In the genomic region with DNA sequence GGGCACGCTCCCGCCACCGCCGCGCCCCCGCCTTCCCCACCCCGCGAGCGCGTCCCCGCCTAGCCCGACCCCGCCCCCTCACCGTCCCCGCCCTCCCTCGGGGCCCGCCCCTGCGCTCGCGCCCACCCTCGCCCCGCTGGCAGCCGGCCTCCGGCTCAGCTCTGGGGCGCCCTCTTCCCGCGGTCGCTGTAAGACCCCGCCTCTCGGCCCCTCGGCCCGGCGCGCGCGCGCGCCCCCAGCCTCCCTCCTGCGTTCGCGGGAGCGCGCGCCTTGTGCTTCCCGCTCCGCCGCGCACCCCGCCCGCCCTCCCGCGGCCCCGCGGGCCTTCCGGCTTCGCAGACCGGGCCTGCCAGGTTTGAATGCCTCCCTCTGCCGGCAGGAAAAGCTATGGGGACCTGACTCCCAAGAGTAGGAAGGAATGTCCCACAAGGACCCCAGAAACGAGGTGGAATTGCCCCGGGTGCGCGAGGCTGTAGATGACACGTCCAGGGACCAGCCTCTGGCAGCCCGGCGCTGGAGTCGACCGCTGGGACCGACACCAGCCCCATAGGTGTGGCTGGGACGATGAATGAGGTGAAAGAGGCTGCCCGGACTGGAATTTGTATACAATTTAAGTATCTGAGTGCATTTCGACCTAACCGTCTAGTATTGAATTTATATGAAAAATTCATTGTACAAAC, we compare ENCODE assay signal across 2 cellular contexts.
TF ChIP-seq lines count a peak whose summit lies in the region.

No MANE protein-coding gene starts in this region.

TF ChIP-seq in A549, 52 proteins besides CTCF, POLR2A, EP300 and RAD21:
- TF ChIP-seq, protein P1, sequence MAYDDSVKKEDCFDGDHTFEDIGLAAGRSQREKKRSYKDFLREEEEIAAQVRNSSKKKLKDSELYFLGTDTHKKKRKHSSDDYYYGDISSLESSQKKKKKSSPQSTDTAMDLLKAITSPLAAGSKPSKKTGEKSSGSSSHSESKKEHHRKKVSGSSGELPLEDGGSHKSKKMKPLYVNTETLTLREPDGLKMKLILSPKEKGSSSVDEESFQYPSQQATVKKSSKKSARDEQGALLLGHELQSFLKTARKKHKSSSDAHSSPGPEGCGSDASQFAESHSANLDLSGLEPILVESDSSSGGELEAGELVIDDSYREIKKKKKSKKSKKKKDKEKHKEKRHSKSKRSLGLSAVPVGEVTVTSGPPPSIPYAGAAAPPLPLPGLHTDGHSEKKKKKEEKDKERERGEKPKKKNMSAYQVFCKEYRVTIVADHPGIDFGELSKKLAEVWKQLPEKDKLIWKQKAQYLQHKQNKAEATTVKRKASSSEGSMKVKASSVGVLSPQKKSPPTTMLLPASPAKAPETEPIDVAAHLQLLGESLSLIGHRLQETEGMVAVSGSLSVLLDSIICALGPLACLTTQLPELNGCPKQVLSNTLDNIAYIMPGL (CRISPR knock-in tag; IDR thresholded peaks at IDR 0.05; ENCODE audit: borderline replicate concordance) = no peak
- no peak for TF ChIP-seq CHD4 (IDR thresholded peaks at IDR 0.05; ENCODE audit: borderline replicate concordance)
- TF ChIP-seq SMC3 (IDR thresholded peaks at IDR 0.05) = peak; percentile 78
- no peak for TF ChIP-seq NPAS2 (CRISPR knock-in tag; IDR thresholded peaks at IDR 0.05; ENCODE audit: borderline replicate concordance)
- no peak for TF ChIP-seq HEYL (CRISPR knock-in tag; IDR thresholded peaks at IDR 0.05)
- TF ChIP-seq GATA3 (IDR thresholded peaks at IDR 0.05; ENCODE audit: borderline replicate concordance) = no peak
- TF ChIP-seq, protein P2, sequence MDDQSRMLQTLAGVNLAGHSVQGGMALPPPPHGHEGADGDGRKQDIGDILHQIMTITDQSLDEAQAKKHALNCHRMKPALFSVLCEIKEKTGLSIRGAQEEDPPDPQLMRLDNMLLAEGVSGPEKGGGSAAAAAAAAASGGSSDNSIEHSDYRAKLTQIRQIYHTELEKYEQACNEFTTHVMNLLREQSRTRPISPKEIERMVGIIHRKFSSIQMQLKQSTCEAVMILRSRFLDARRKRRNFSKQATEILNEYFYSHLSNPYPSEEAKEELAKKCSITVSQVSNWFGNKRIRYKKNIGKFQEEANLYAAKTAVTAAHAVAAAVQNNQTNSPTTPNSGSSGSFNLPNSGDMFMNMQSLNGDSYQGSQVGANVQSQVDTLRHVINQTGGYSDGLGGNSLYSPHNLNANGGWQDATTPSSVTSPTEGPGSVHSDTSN (IDR thresholded peaks at IDR 0.05) = no peak
- no peak for TF ChIP-seq MAFK (IDR thresholded peaks at IDR 0.05; ENCODE audit: partially characterized antibody)
- TF ChIP-seq, protein P3, sequence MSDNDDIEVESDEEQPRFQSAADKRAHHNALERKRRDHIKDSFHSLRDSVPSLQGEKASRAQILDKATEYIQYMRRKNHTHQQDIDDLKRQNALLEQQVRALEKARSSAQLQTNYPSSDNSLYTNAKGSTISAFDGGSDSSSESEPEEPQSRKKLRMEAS (IDR thresholded peaks at IDR 0.05) = peak; percentile 40; the same call in 1 of the 2 replicates
- no peak for TF ChIP-seq JUNB (IDR thresholded peaks at IDR 0.05)
- no peak for TF ChIP-seq KDM5A (IDR thresholded peaks at IDR 0.05)
- TF ChIP-seq EHF (CRISPR knock-in tag; IDR thresholded peaks at IDR 0.05) = no peak
- TF ChIP-seq CEBPB (IDR thresholded peaks at IDR 0.05) = no peak
- TF ChIP-seq NFE2L2 (conservative IDR thresholded peaks at IDR 0.05; ENCODE audit: low read length) = no peak
- TF ChIP-seq PHF8 (IDR thresholded peaks at IDR 0.05; ENCODE audit: borderline replicate concordance, low read depth) = peak; percentile 42; the same call in 1 of the 2 replicates
- TF ChIP-seq CHD2 (IDR thresholded peaks at IDR 0.05; ENCODE audit: low read length, partially characterized antibody) = no peak
- TF ChIP-seq KDM1A (IDR thresholded peaks at IDR 0.05; ENCODE audit: low read depth) = no peak
- TF ChIP-seq MYC (IDR thresholded peaks at IDR 0.05; ENCODE audit: borderline replicate concordance, low read length) = no peak; the same call in 1 of the 2 replicates
- TF ChIP-seq ZSCAN20 (CRISPR knock-in tag; IDR thresholded peaks at IDR 0.05) = no peak
- TF ChIP-seq, protein P4, sequence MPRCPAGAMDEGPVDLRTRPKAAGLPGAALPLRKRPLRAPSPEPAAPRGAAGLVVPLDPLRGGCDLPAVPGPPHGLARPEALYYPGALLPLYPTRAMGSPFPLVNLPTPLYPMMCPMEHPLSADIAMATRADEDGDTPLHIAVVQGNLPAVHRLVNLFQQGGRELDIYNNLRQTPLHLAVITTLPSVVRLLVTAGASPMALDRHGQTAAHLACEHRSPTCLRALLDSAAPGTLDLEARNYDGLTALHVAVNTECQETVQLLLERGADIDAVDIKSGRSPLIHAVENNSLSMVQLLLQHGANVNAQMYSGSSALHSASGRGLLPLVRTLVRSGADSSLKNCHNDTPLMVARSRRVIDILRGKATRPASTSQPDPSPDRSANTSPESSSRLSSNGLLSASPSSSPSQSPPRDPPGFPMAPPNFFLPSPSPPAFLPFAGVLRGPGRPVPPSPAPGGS (IDR thresholded peaks at IDR 0.05) = peak; percentile 16; the same call in 1 of the 3 replicates
- TF ChIP-seq RNF2 (IDR thresholded peaks at IDR 0.05; ENCODE audit: borderline replicate concordance, low read depth) = no peak
- TF ChIP-seq SREBF2 (IDR thresholded peaks at IDR 0.05) = no peak
- TF ChIP-seq JUN (IDR thresholded peaks at IDR 0.05) = no peak
- TF ChIP-seq ESRRA (IDR thresholded peaks at IDR 0.05; ENCODE audit: borderline replicate concordance, low read length) = no peak
- no peak for TF ChIP-seq ZNF302 (CRISPR knock-in tag; IDR thresholded peaks at IDR 0.05)
- no peak for TF ChIP-seq BHLHE40 (IDR thresholded peaks at IDR 0.05; ENCODE audit: low read depth, low read length)
- TF ChIP-seq FOXS1 (CRISPR knock-in tag; IDR thresholded peaks at IDR 0.05) = no peak
- no peak for TF ChIP-seq TFCP2L1 (CRISPR knock-in tag; IDR thresholded peaks at IDR 0.05)

TF ChIP-seq in K562, 482 proteins besides CTCF, POLR2A, EP300 and RAD21 (continues in another document):
- TF ChIP-seq, protein P5, sequence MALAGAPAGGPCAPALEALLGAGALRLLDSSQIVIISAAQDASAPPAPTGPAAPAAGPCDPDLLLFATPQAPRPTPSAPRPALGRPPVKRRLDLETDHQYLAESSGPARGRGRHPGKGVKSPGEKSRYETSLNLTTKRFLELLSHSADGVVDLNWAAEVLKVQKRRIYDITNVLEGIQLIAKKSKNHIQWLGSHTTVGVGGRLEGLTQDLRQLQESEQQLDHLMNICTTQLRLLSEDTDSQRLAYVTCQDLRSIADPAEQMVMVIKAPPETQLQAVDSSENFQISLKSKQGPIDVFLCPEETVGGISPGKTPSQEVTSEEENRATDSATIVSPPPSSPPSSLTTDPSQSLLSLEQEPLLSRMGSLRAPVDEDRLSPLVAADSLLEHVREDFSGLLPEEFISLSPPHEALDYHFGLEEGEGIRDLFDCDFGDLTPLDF (CRISPR knock-in tag; IDR thresholded peaks at IDR 0.05) = peak; percentile 7; the same call in 1 of the 2 replicates
- TF ChIP-seq, protein P6, sequence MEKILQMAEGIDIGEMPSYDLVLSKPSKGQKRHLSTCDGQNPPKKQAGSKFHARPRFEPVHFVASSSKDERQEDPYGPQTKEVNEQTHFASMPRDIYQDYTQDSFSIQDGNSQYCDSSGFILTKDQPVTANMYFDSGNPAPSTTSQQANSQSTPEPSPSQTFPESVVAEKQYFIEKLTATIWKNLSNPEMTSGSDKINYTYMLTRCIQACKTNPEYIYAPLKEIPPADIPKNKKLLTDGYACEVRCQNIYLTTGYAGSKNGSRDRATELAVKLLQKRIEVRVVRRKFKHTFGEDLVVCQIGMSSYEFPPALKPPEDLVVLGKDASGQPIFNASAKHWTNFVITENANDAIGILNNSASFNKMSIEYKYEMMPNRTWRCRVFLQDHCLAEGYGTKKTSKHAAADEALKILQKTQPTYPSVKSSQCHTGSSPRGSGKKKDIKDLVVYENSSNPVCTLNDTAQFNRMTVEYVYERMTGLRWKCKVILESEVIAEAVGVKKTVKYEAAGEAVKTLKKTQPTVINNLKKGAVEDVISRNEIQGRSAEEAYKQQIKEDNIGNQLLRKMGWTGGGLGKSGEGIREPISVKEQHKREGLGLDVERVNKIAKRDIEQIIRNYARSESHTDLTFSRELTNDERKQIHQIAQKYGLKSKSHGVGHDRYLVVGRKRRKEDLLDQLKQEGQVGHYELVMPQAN (IDR thresholded peaks at IDR 0.05; ENCODE audit: borderline replicate concordance) = no peak
- TF ChIP-seq PRMT5 (CRISPR knock-in tag; IDR thresholded peaks at IDR 0.05) = no peak
- peak; percentile 53 for TF ChIP-seq POLR2AphosphoS5 (IDR thresholded peaks at IDR 0.05; ENCODE audit: control insufficient read depth, insufficient read depth, low read depth, low read length)
- TF ChIP-seq POLR2H (tag; IDR thresholded peaks at IDR 0.05; ENCODE audit: low read depth) = peak; percentile 15
- TF ChIP-seq ZBTB7A (IDR thresholded peaks at IDR 0.05; ENCODE audit: borderline replicate concordance, control insufficient read depth, low read depth, low read length) = peak; percentile 99
- TF ChIP-seq ZNF589 (CRISPR knock-in tag; IDR thresholded peaks at IDR 0.05; ENCODE audit: low read depth) = peak; percentile 91
- TF ChIP-seq, protein P7, sequence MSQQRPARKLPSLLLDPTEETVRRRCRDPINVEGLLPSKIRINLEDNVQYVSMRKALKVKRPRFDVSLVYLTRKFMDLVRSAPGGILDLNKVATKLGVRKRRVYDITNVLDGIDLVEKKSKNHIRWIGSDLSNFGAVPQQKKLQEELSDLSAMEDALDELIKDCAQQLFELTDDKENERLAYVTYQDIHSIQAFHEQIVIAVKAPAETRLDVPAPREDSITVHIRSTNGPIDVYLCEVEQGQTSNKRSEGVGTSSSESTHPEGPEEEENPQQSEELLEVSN (IDR thresholded peaks at IDR 0.05; ENCODE audit: borderline replicate concordance in 1 of 2, extremely low read depth in 1 of 2, insufficient read depth in 1 of 2, insufficient read length in 1 of 2, low read depth in 1 of 2, low read length in 1 of 2, poor library complexity in 1 of 2, severe bottlenecking in 1 of 2) = peak; percentile 8 to 82
- TF ChIP-seq, protein P8, sequence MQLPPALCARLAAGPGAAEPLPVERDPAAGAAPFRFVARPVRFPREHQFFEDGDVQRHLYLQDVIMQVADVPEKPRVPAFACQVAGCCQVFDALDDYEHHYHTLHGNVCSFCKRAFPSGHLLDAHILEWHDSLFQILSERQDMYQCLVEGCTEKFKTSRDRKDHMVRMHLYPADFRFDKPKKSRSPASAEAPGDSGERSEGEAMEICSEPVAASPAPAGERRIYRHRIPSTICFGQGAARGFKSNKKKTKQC (CRISPR knock-in tag; IDR thresholded peaks at IDR 0.05) = 0 out of 2 replicates have a peak, but pooled peaks have one; percentile 57
- TF ChIP-seq ZFX (CRISPR knock-in tag; IDR thresholded peaks at IDR 0.05) = peak; percentile 82
- TF ChIP-seq, protein P9, sequence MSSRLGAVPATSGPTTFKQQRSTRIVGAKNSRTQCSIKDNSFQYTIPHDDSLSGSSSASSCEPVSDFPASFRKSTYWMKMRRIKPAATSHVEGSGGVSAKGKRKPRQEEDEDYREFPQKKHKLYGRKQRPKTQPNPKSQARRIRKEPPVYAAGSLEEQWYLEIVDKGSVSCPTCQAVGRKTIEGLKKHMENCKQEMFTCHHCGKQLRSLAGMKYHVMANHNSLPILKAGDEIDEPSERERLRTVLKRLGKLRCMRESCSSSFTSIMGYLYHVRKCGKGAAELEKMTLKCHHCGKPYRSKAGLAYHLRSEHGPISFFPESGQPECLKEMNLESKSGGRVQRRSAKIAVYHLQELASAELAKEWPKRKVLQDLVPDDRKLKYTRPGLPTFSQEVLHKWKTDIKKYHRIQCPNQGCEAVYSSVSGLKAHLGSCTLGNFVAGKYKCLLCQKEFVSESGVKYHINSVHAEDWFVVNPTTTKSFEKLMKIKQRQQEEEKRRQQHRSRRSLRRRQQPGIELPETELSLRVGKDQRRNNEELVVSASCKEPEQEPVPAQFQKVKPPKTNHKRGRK (tag; IDR thresholded peaks at IDR 0.05) = no peak
- TF ChIP-seq ZNF766 (CRISPR knock-in tag; conservative IDR thresholded peaks at IDR 0.05) = peak; percentile 96
- peak; percentile 18; the same call in 1 of the 2 replicates for TF ChIP-seq POLR2G (IDR thresholded peaks at IDR 0.05; ENCODE audit: low read depth, low read length)
- no peak for TF ChIP-seq HNRNPL (IDR thresholded peaks at IDR 0.05; ENCODE audit: low read depth, low read length)
- TF ChIP-seq ZNF311 (CRISPR knock-in tag; IDR thresholded peaks at IDR 0.05) = no peak
- peak; percentile 61 for TF ChIP-seq ETV1 (tag; conservative IDR thresholded peaks at IDR 0.05; ENCODE audit: low read depth)
- TF ChIP-seq, protein P10, sequence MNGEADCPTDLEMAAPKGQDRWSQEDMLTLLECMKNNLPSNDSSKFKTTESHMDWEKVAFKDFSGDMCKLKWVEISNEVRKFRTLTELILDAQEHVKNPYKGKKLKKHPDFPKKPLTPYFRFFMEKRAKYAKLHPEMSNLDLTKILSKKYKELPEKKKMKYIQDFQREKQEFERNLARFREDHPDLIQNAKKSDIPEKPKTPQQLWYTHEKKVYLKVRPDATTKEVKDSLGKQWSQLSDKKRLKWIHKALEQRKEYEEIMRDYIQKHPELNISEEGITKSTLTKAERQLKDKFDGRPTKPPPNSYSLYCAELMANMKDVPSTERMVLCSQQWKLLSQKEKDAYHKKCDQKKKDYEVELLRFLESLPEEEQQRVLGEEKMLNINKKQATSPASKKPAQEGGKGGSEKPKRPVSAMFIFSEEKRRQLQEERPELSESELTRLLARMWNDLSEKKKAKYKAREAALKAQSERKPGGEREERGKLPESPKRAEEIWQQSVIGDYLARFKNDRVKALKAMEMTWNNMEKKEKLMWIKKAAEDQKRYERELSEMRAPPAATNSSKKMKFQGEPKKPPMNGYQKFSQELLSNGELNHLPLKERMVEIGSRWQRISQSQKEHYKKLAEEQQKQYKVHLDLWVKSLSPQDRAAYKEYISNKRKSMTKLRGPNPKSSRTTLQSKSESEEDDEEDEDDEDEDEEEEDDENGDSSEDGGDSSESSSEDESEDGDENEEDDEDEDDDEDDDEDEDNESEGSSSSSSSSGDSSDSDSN (IDR thresholded peaks at IDR 0.05; ENCODE audit: borderline replicate concordance in 1 of 2, low read depth in 2 of 2, low read length in 2 of 2) = peak in 1 of 2 experiments; percentile 44; a peak in 1 of 4 replicates
- TF ChIP-seq RB1 (IDR thresholded peaks at IDR 0.05; ENCODE audit: low read depth) = peak; percentile 69
- peak; percentile 12 for TF ChIP-seq SUPT5H (IDR thresholded peaks at IDR 0.05)
- TF ChIP-seq, protein P11, sequence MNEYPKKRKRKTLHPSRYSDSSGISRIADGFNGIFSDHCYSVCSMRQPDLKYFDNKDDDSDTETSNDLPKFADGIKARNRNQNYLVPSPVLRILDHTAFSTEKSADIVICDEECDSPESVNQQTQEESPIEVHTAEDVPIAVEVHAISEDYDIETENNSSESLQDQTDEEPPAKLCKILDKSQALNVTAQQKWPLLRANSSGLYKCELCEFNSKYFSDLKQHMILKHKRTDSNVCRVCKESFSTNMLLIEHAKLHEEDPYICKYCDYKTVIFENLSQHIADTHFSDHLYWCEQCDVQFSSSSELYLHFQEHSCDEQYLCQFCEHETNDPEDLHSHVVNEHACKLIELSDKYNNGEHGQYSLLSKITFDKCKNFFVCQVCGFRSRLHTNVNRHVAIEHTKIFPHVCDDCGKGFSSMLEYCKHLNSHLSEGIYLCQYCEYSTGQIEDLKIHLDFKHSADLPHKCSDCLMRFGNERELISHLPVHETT (CRISPR knock-in tag; conservative IDR thresholded peaks at IDR 0.05 in 1 of 2, IDR thresholded peaks at IDR 0.05 in 1 of 2) = peak in 1 of 2 experiments; percentile 84; a peak in 2 of 4 replicates
- TF ChIP-seq ATF7 (IDR thresholded peaks at IDR 0.05) = peak; percentile 16
- peak; percentile 52 to 81 for TF ChIP-seq MAZ (CRISPR knock-in tag; conservative IDR thresholded peaks at IDR 0.05 in 1 of 2, IDR thresholded peaks at IDR 0.05 in 1 of 2)
- TF ChIP-seq YY1 (IDR thresholded peaks at IDR 0.05; ENCODE audit: borderline replicate concordance in 1 of 3, control insufficient read depth in 1 of 3, extremely low read depth in 1 of 3, insufficient read depth in 3 of 3, insufficient read length in 1 of 3, insufficient replicate concordance in 2 of 3, low read depth in 1 of 3, low read length in 2 of 3) = peak in 1 of 3 experiments; percentile 32
- TF ChIP-seq NR2C2 (CRISPR knock-in tag; IDR thresholded peaks at IDR 0.05) = no peak
- TF ChIP-seq NR2C2 (tag; IDR thresholded peaks at IDR 0.05) = peak; percentile 14; the same call in 1 of the 2 replicates
- peak; percentile 62; the same call in 1 of the 2 replicates for TF ChIP-seq EP400 (IDR thresholded peaks at IDR 0.05)
